Comparison of ENCODE assay signal across 1 cellular context in genomic region chr14:93957333-93957710, GRCh38.
TF ChIP-seq lines count a peak whose summit lies in the region.

No MANE protein-coding gene starts in this region.

TF ChIP-seq in WTC11, 78 proteins besides CTCF, POLR2A, EP300 and RAD21 (continued from another document):
- TF ChIP-seq, protein P1, sequence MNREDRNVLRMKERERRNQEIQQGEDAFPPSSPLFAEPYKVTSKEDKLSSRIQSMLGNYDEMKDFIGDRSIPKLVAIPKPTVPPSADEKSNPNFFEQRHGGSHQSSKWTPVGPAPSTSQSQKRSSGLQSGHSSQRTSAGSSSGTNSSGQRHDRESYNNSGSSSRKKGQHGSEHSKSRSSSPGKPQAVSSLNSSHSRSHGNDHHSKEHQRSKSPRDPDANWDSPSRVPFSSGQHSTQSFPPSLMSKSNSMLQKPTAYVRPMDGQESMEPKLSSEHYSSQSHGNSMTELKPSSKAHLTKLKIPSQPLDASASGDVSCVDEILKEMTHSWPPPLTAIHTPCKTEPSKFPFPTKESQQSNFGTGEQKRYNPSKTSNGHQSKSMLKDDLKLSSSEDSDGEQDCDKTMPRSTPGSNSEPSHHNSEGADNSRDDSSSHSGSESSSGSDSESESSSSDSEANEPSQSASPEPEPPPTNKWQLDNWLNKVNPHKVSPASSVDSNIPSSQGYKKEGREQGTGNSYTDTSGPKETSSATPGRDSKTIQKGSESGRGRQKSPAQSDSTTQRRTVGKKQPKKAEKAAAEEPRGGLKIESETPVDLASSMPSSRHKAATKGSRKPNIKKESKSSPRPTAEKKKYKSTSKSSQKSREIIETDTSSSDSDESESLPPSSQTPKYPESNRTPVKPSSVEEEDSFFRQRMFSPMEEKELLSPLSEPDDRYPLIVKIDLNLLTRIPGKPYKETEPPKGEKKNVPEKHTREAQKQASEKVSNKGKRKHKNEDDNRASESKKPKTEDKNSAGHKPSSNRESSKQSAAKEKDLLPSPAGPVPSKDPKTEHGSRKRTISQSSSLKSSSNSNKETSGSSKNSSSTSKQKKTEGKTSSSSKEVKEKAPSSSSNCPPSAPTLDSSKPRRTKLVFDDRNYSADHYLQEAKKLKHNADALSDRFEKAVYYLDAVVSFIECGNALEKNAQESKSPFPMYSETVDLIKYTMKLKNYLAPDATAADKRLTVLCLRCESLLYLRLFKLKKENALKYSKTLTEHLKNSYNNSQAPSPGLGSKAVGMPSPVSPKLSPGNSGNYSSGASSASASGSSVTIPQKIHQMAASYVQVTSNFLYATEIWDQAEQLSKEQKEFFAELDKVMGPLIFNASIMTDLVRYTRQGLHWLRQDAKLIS (CRISPR knock-in tag; IDR thresholded peaks at IDR 0.05; ENCODE audit: borderline replicate concordance): no peak
- TF ChIP-seq, protein P2, sequence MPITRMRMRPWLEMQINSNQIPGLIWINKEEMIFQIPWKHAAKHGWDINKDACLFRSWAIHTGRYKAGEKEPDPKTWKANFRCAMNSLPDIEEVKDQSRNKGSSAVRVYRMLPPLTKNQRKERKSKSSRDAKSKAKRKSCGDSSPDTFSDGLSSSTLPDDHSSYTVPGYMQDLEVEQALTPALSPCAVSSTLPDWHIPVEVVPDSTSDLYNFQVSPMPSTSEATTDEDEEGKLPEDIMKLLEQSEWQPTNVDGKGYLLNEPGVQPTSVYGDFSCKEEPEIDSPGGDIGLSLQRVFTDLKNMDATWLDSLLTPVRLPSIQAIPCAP (CRISPR knock-in tag; IDR thresholded peaks at IDR 0.05): no peak
- TF ChIP-seq CREB1 (CRISPR knock-in tag; IDR thresholded peaks at IDR 0.05) (no peak), USF2 (CRISPR knock-in tag; IDR thresholded peaks at IDR 0.05) (no peak), STAT6 (CRISPR knock-in tag; conservative IDR thresholded peaks at IDR 0.05; ENCODE audit: low read depth) (no peak), ZNF138 (CRISPR knock-in tag; conservative IDR thresholded peaks at IDR 0.05) (no peak)
- TF ChIP-seq, protein P3, sequence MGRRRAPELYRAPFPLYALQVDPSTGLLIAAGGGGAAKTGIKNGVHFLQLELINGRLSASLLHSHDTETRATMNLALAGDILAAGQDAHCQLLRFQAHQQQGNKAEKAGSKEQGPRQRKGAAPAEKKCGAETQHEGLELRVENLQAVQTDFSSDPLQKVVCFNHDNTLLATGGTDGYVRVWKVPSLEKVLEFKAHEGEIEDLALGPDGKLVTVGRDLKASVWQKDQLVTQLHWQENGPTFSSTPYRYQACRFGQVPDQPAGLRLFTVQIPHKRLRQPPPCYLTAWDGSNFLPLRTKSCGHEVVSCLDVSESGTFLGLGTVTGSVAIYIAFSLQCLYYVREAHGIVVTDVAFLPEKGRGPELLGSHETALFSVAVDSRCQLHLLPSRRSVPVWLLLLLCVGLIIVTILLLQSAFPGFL (CRISPR knock-in tag; IDR thresholded peaks at IDR 0.05; ENCODE audit: borderline replicate concordance): no peak
- TF ChIP-seq, protein P4, sequence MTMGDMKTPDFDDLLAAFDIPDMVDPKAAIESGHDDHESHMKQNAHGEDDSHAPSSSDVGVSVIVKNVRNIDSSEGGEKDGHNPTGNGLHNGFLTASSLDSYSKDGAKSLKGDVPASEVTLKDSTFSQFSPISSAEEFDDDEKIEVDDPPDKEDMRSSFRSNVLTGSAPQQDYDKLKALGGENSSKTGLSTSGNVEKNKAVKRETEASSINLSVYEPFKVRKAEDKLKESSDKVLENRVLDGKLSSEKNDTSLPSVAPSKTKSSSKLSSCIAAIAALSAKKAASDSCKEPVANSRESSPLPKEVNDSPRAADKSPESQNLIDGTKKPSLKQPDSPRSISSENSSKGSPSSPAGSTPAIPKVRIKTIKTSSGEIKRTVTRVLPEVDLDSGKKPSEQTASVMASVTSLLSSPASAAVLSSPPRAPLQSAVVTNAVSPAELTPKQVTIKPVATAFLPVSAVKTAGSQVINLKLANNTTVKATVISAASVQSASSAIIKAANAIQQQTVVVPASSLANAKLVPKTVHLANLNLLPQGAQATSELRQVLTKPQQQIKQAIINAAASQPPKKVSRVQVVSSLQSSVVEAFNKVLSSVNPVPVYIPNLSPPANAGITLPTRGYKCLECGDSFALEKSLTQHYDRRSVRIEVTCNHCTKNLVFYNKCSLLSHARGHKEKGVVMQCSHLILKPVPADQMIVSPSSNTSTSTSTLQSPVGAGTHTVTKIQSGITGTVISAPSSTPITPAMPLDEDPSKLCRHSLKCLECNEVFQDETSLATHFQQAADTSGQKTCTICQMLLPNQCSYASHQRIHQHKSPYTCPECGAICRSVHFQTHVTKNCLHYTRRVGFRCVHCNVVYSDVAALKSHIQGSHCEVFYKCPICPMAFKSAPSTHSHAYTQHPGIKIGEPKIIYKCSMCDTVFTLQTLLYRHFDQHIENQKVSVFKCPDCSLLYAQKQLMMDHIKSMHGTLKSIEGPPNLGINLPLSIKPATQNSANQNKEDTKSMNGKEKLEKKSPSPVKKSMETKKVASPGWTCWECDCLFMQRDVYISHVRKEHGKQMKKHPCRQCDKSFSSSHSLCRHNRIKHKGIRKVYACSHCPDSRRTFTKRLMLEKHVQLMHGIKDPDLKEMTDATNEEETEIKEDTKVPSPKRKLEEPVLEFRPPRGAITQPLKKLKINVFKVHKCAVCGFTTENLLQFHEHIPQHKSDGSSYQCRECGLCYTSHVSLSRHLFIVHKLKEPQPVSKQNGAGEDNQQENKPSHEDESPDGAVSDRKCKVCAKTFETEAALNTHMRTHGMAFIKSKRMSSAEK (CRISPR knock-in tag; IDR thresholded peaks at IDR 0.05; ENCODE audit: borderline replicate concordance): no peak
